In genomic region chr14:81275995-81276698, GRCh38 we compare ENCODE assay signal across 13 cellular contexts. TPM values are rescaled to one million over a fixed set of nuclear protein-coding genes. Genes with fewer than 3 reads are reported as not detected.
DNase-seq lines count a peak whose midpoint lies in the region; ATAC-seq and TF ChIP-seq lines count a peak whose summit lies in the region.
"Had no signal": no experiment of that assay in that cellular context is flagged by ENCODE, and none has a peak within 500 bp of the region (broad histone marks: within the 10 kb centered on the region; RNA-seq: fewer than 3 reads in every experiment).

No MANE protein-coding gene starts in this region.

- H3K4me3 ChIP-seq in ovary (no peak overlapping the region), foreskin fibroblast (ENCODE audit: low read depth in 1 of 2, low read length in 2 of 2) (no peak overlapping the region)

- peaks cover 18% of the 10 kb centered on the region for H3K4me1 ChIP-seq in ovary (ENCODE audit: insufficient read depth)
- H3K4me1 ChIP-seq: Caco-2 had no signal

- intact Hi-C loops in ovary (cut with DNase I): no loop called here

- peak overlapping the region in 1 of 2 donors; percentile 72 for H3K27ac Mint-ChIP-seq in activated naive CD4-positive, alpha-beta T cell treated with anti-CD3 and anti-CD28 coated beads, Interleukin-2, amount 50 U/mL, for 72 hours
- H3K27ac Mint-ChIP-seq: T-cell had no signal

- peak overlapping the region; percentile 35 to 38 for H3K27ac ChIP-seq in ovary

- DNase-seq in NCI-H2171 treated with DMSO at 0.1 percent for 48 hours (lab: John Stamatoyannopoulos, UW) (peak; percentile 89), ovary (no peak), foreskin fibroblast (no peak), NCI-H2107 treated with DMSO at 0.1 percent for 48 hours (lab: John Stamatoyannopoulos, UW; ENCODE audit: unreplicated experiment) (no peak)
- no peak for DNase-seq in activated naive CD4-positive, alpha-beta T cell treated with anti-CD3 and anti-CD28 coated beads, Interleukin-2, amount 50 U/mL, for 72 hours (ENCODE audit: low spot score in 2 of 2)
- no peak for DNase-seq in activated CD4-positive, alpha-beta T cell treated with anti-CD3 and anti-CD28 coated beads for 4 hours
- DNase-seq: Caco-2; NCI-H526 treated with DMSO at 0.1 percent for 48 hours; stimulated activated CD4-positive, alpha-beta T cell treated with anti-CD3 and anti-CD28 coated beads, Interleukin-4, amount 100 ng/mL, for 4 hours; T-cell had no signal

- TF ChIP-seq EP300 in ovary (IDR thresholded peaks at IDR 0.05): no peak

- no peaks in the 10 kb centered on the region for H3K27me3 ChIP-seq in ovary

- no peaks in the 10 kb centered on the region for H3K36me3 ChIP-seq in ovary

- H3K36me3 Mint-ChIP-seq in activated naive CD4-positive, alpha-beta T cell treated with anti-CD3 and anti-CD28 coated beads, Interleukin-2, amount 50 U/mL, for 72 hours: no peaks in the 10 kb centered on the region
- H3K36me3 Mint-ChIP-seq: T-cell had no signal

- TF ChIP-seq POLR2A in GM18505 (IDR thresholded peaks at IDR 0.05; ENCODE audit: borderline replicate concordance, extremely low read depth, insufficient read depth, insufficient read length): no peak
- no peak for TF ChIP-seq POLR2A in ovary (IDR thresholded peaks at IDR 0.05)

- ATAC-seq in GM18505 (IDR thresholded peaks at IDR 0.05; ENCODE audit: unreplicated experiment): peak; percentile 61
- peak; percentile 50 for ATAC-seq in GM21786 (IDR thresholded peaks at IDR 0.05; ENCODE audit: unreplicated experiment)
- ATAC-seq in activated naive CD4-positive, alpha-beta T cell treated with anti-CD3 and anti-CD28 coated beads, Interleukin-2, amount 50 U/mL, for 72 hours: no peak
- ATAC-seq: esophagus mucosa, T-cell had no signal

- 7 to 32% (median 10%) methylated on average over 6 of the region's 6 CpGs for WGBS in ovary, 3 donors

- TF ChIP-seq CTCF in ovary (IDR thresholded peaks at IDR 0.05) (no peak), foreskin fibroblast (IDR thresholded peaks at IDR 0.05; ENCODE audit: low read depth, low read length) (no peak)

- H3K9me3 ChIP-seq in ovary: no peaks in the 10 kb centered on the region
- H3K9me3 ChIP-seq: Caco-2 had no signal

- no peaks in the 10 kb centered on the region for H3K9me3 Mint-ChIP-seq in activated naive CD4-positive, alpha-beta T cell treated with anti-CD3 and anti-CD28 coated beads, Interleukin-2, amount 50 U/mL, for 72 hours
- H3K9me3 Mint-ChIP-seq: T-cell had no signal

RNA-seq across cellular contexts. Expression of gene GTF2A1, which starts 55.4 kb away (rescaled TPM):
- 10 to 100 TPM; 13.1 to 38.4 (median 27.9) TPM for total RNA-seq in ovary
- 10 to 100 TPM; 10.1 to 21.5 TPM for polyA plus RNA-seq in ovary
- total RNA-seq in activated naive CD4-positive, alpha-beta T cell treated with anti-CD3 and anti-CD28 coated beads, Interleukin-2, amount 50 U/mL, for 72 hours: 10 to 100 TPM; 38.7 to 57.9 TPM

Comparison
In these comparisons a context has a peak if more than half of its experiments do, and no peak if none do; other contexts are left out.
1. ATAC-seq: peak in GM18505 (single experiment) and GM21786 (single experiment); none in activated naive CD4-positive, alpha-beta T cell treated with anti-CD3 and anti-CD28 coated beads, Interleukin-2, amount 50 U/mL, for 72 hours (0 of 2).